12 cellular contexts compared by ENCODE assay signal in genomic region chr1:178283409-178283808, GRCh38.
DNase-seq lines count a peak whose midpoint lies in the region; ATAC-seq and TF ChIP-seq lines count a peak whose summit lies in the region.
"Had no signal": no experiment of that assay in that cellular context is flagged by ENCODE, and none has a peak within 500 bp of the region (broad histone marks: within the 10 kb centered on the region; RNA-seq: fewer than 3 reads in every experiment).

No MANE protein-coding gene starts in this region.

- peak overlapping the region; percentile 71 for H3K27ac ChIP-seq in RWPE2 (ENCODE audit: poor library complexity, severe bottlenecking)
- H3K27ac ChIP-seq: body of pancreas, ovary had no signal

- no peaks in the 10 kb centered on the region for H3K36me3 ChIP-seq in RWPE2 (ENCODE audit: low read depth)
- H3K36me3 ChIP-seq in MG63 = peaks cover 9% of the 10 kb centered on the region
- H3K36me3 ChIP-seq: ovary had no signal

- H3K27me3 ChIP-seq in RWPE2 (ENCODE audit: insufficient read depth, poor library complexity, severe bottlenecking) (no peaks in the 10 kb centered on the region), MG63 (no peaks in the 10 kb centered on the region)
- H3K27me3 ChIP-seq: body of pancreas, ovary had no signal

- H3K9me3 Mint-ChIP-seq in HFFc6 (no peaks in the 10 kb centered on the region), endothelial cell (ENCODE audit: unreplicated experiment) (no peaks in the 10 kb centered on the region), nephron progenitor cell (no peaks in the 10 kb centered on the region)

- H3K27me3 Mint-ChIP-seq in HFFc6 (ENCODE audit: insufficient read depth) (no peaks in the 10 kb centered on the region; the same call in 1 of the 2 replicates), endothelial cell (ENCODE audit: unreplicated experiment) (peaks cover 2% of the 10 kb centered on the region), nephron progenitor cell (ENCODE audit: low read depth, poor library complexity) (no peaks in the 10 kb centered on the region)

- H3K4me1 ChIP-seq in RWPE2 (ENCODE audit: insufficient read depth, poor library complexity, severe bottlenecking) = peaks cover 40% of the 10 kb centered on the region
- H3K4me1 ChIP-seq: body of pancreas had no signal

- peak; percentile 59; the same call in 1 of the 3 replicates for ATAC-seq in RWPE2 (ENCODE audit: low read depth)
- ATAC-seq: body of pancreas had no signal

- H3K27ac Mint-ChIP-seq in HFFc6 (peak overlapping the region; percentile 69; the same call in 1 of the 2 replicates), endothelial cell (ENCODE audit: unreplicated experiment) (peak overlapping the region; percentile 96), nephron progenitor cell (peak overlapping the region; percentile 43)

- DNase-seq in HFFc6 = no peak
- DNase-seq in RWPE2 (ENCODE audit: low spot score) = no peak
- peak; percentile 42 for DNase-seq in endothelial cell (ENCODE audit: low spot score)
- DNase-seq in nephron progenitor cell = peak; percentile 18
- no peak for DNase-seq in hippocampal formation (lab: John Stamatoyannopoulos, UW)
- DNase-seq in GM13976 (ENCODE audit: low spot score) = no peak
- DNase-seq in MG63 = no peak
- no peak for DNase-seq in GM20000 (ENCODE audit: low spot score)
- DNase-seq: activated T-cell treated with anti-CD3 and anti-CD28 coated beads, Interleukin-2, amount 50 U/mL, for 48 hours; ovary; RPMI8226 had no signal

- H3K4me1 Mint-ChIP-seq in HFFc6 (ENCODE audit: low read depth) (peaks cover 56% of the 10 kb centered on the region), endothelial cell (ENCODE audit: unreplicated experiment) (peaks cover 52% of the 10 kb centered on the region), nephron progenitor cell (peaks cover 17% of the 10 kb centered on the region)

- H3K4me3 Mint-ChIP-seq in HFFc6 = peak overlapping the region; percentile 20; the same call in 1 of the 2 replicates
- peak overlapping the region; percentile 68 for H3K4me3 Mint-ChIP-seq in endothelial cell (ENCODE audit: unreplicated experiment)
- no peak overlapping the region for H3K4me3 Mint-ChIP-seq in nephron progenitor cell

- in situ Hi-C loops in GM13976 (cut with MboI; ENCODE audit: low sequenced_read_pairs, unreplicated experiment) = no loop called here

- H3K9me3 ChIP-seq in RWPE2 (ENCODE audit: severe bottlenecking) (no peaks in the 10 kb centered on the region), MG63 (no peaks in the 10 kb centered on the region)
- H3K9me3 ChIP-seq: body of pancreas, ovary had no signal

- H3K36me3 Mint-ChIP-seq in HFFc6 (ENCODE audit: low read depth) (peaks cover 14% of the 10 kb centered on the region; the same call in 1 of the 2 replicates), endothelial cell (ENCODE audit: low read depth, unreplicated experiment) (peaks cover 7% of the 10 kb centered on the region), nephron progenitor cell (ENCODE audit: low read depth) (peaks cover 9% of the 10 kb centered on the region)

- H3K4me3 ChIP-seq in RWPE2 (ENCODE audit: severe bottlenecking) = no peak overlapping the region
- H3K4me3 ChIP-seq in MG63 = no peak overlapping the region
- H3K4me3 ChIP-seq: body of pancreas, ovary had no signal

- TF ChIP-seq CTCF in HFFc6 (IDR thresholded peaks at IDR 0.05) = no peak
- no peak for TF ChIP-seq CTCF in RWPE2 (IDR thresholded peaks at IDR 0.05; ENCODE audit: poor library complexity, severe bottlenecking)
- no peak for TF ChIP-seq CTCF in endothelial cell (IDR thresholded peaks at IDR 0.05; ENCODE audit: unreplicated experiment)
- no peak for TF ChIP-seq CTCF in nephron progenitor cell (IDR thresholded peaks at IDR 0.05)
- no peak for TF ChIP-seq CTCF in GM13976 (IDR thresholded peaks at IDR 0.05; ENCODE audit: borderline replicate concordance, control extremely low read depth, extremely low read depth, insufficient read depth, missing control alignments)
- TF ChIP-seq CTCF in GM20000 (IDR thresholded peaks at IDR 0.05; ENCODE audit: extremely low read depth, missing control alignments) = no peak

Comparison
In these comparisons a context has a peak if more than half of its experiments do, and no peak if none do; other contexts are left out.
1. DNase-seq: peak in endothelial cell (single experiment) and nephron progenitor cell (single experiment); none in HFFc6 (single experiment), RWPE2 (single experiment), hippocampal formation (0 of 2), GM13976 (single experiment), MG63 (single experiment) and GM20000 (single experiment).
2. H3K27ac Mint-ChIP-seq: peak in every context shown above with its lines; median percentile 96 in endothelial cell; 69 in HFFc6; 43 in nephron progenitor cell.